In the genomic region with DNA sequence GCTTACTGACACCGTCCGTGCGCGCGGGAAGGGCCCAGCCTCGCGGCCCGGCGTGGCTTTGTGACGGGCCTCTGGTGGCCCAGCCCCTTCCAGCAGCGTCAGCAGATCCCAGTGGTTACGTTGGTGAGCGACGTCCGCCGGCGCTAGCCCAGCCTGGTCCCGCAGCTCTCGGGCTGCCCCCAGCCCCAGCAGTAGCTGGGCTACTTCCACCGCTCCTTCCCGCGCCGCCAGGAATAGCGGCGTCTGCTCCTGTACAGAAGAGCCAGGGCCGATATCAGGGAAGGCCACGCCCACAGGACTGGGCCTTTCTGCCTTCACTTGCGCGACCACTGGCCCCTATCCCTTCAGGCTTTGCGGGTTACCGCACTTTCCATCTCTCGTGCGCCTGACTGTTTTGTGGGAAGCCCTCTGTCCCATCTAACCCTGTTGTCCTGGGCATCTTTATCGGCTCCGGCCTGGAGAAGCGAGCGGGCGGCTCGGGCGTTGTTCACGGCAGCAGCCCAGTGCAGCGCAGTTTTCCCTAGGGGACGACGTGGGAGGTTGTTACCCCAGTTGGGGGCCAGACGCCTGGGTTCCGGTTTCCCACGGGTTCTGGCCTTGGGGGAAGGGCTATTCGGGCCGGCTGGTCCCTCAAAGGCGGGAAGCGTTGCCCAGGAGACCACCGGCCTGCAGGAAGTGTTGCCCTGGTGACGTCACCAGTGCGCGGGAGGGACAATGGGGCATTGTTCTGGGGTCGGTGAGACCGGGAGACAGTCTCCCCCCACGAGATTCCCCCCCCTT, we compare ENCODE assay signal across 8 cellular contexts. TPM values are rescaled to one million over a fixed set of nuclear protein-coding genes. Genes with fewer than 3 reads are reported as not detected.
A peak's percentile ranks its signal among the peaks of the same experiment; 100 is the strongest.
DNase-seq lines count a peak whose midpoint lies in the region; ATAC-seq and TF ChIP-seq lines count a peak whose summit lies in the region.

No MANE protein-coding gene starts in this region.

- peaks cover 34% of the 10 kb centered on the region for H3K4me1 ChIP-seq in CD8-positive, alpha-beta memory T cell (ENCODE audit: insufficient read depth, low read length)
- H3K4me1 ChIP-seq in esophagus muscularis mucosa (peaks cover 39 to 49% (median 43%) of the 10 kb centered on the region in 4 donors), mucosa of rectum (ENCODE audit: control insufficient read depth in 2 of 2, insufficient read depth in 2 of 2, low read length in 2 of 2) (peaks cover 29 to 30% of the 10 kb centered on the region in 2 donors)

- H3K4me3 ChIP-seq in CD8-positive, alpha-beta memory T cell (ENCODE audit: low read length): peak overlapping the region; percentile 78
- H3K4me3 ChIP-seq in esophagus muscularis mucosa (peak overlapping the region; percentile 65 to 95 (median 78)), mucosa of rectum (ENCODE audit: low read length in 2 of 2) (peak overlapping the region; percentile 98)

- no peak for TF ChIP-seq CTCF in esophagus muscularis mucosa (IDR thresholded peaks at IDR 0.05)

- CTCF ChIA-PET in CD8-positive, alpha-beta memory T cell (lab: Charles Lee): interaction anchor here (0.9 to 2.2 kb wide), 13 partner anchors 13 to 642 kb away, joined by 3 to 19 read pairs (median 5); partner anchors contain the start of genes AGPAT1, ATF6B, FKBPL and TAP2

- H3K27me3 ChIP-seq in CD8-positive, alpha-beta memory T cell (ENCODE audit: insufficient read depth, low read length, poor library complexity, severe bottlenecking): no peaks in the 10 kb centered on the region
- peaks cover 0 to 6% (median 0%) of the 10 kb centered on the region in 4 donors for H3K27me3 ChIP-seq in esophagus muscularis mucosa
- H3K27me3 ChIP-seq in mucosa of rectum (ENCODE audit: control insufficient read depth in 2 of 2, insufficient read depth in 2 of 2, low read length in 2 of 2): no peaks in the 10 kb centered on the region

- ATAC-seq in GM19372 (IDR thresholded peaks at IDR 0.05; ENCODE audit: low read depth, unreplicated experiment) (peak; percentile 83), HG03520 (IDR thresholded peaks at IDR 0.05; ENCODE audit: unreplicated experiment) (peak; percentile 13)

- peak overlapping the region; percentile 98 to 100 (median 100) for H3K27ac Mint-ChIP-seq in CD8-positive, alpha-beta memory T cell
- peak overlapping the region; percentile 98 for H3K27ac Mint-ChIP-seq in stimulated activated naive CD8-positive, alpha-beta T cell treated with anti-CD3 and anti-CD28 coated beads, Interleukin-15, Interleukin-2, amounts not matched to agents 100 ng/mL and 50 ng/mL, for 24 hours

- intact Hi-C loops in esophagus muscularis mucosa (cut with DNase I): loop anchor here (5.0 kb wide), 2 partner anchors 46 to 781 kb away; no protein-coding TSS in a partner anchor

- peak; percentile 98 for TF ChIP-seq POLR2A in esophagus muscularis mucosa (IDR thresholded peaks at IDR 0.05; ENCODE audit: low read depth)

- no peaks in the 10 kb centered on the region for H3K9me3 Mint-ChIP-seq in CD8-positive, alpha-beta memory T cell
- no peaks in the 10 kb centered on the region for H3K9me3 Mint-ChIP-seq in stimulated activated naive CD8-positive, alpha-beta T cell treated with anti-CD3 and anti-CD28 coated beads, Interleukin-15, Interleukin-2, amounts not matched to agents 100 ng/mL and 50 ng/mL, for 24 hours

- peak; percentile 77 for TF ChIP-seq EP300 in esophagus muscularis mucosa (IDR thresholded peaks at IDR 0.05)

- H3K9ac ChIP-seq in mucosa of rectum (ENCODE audit: low read depth in 1 of 2, low read length in 2 of 2): peak overlapping the region; percentile 100

- WGBS in esophagus muscularis mucosa: 0% methylated on average over 16 of the region's 58 CpGs

- H3K9me3 ChIP-seq in CD8-positive, alpha-beta memory T cell (ENCODE audit: low read length): no peaks in the 10 kb centered on the region
- H3K9me3 ChIP-seq in esophagus muscularis mucosa: no peaks in the 10 kb centered on the region
- no peaks in the 10 kb centered on the region for H3K9me3 ChIP-seq in mucosa of rectum (ENCODE audit: control insufficient read depth in 2 of 2, low read length in 2 of 2)

- POLR2A ChIA-PET in CD8-positive, alpha-beta memory T cell (lab: Charles Lee): interaction anchor here (0.6 to 1.9 kb wide), 12 partner anchors 11 to 1732 kb away, joined by 3 to 34 read pairs (median 4); partner anchors contain the start of genes AGPAT1, ATF6B, FKBPL and NELFE

- peaks cover 2 to 7% of the 10 kb centered on the region in 2 donors for H3K27me3 Mint-ChIP-seq in CD8-positive, alpha-beta memory T cell
- no peaks in the 10 kb centered on the region for H3K27me3 Mint-ChIP-seq in stimulated activated naive CD8-positive, alpha-beta T cell treated with anti-CD3 and anti-CD28 coated beads, Interleukin-15, Interleukin-2, amounts not matched to agents 100 ng/mL and 50 ng/mL, for 24 hours

- H3K36me3 ChIP-seq in CD8-positive, alpha-beta memory T cell (ENCODE audit: insufficient read depth, low read length): peaks cover 4% of the 10 kb centered on the region
- H3K36me3 ChIP-seq in esophagus muscularis mucosa (peaks cover 0 to 27% (median 0%) of the 10 kb centered on the region in 4 donors), mucosa of rectum (ENCODE audit: control insufficient read depth in 2 of 2, insufficient read depth in 2 of 2, low read length in 2 of 2) (no peaks in the 10 kb centered on the region)

- DNase-seq in CD8-positive, alpha-beta memory T cell: peak in 4 of 5 donors; percentile 50 to 85 (median 70)
- DNase-seq in NCI-H82 treated with DMSO at 0.1 percent for 48 hours (lab: John Stamatoyannopoulos, UW; ENCODE audit: unreplicated experiment) (peak; percentile 32), activated T-cell treated with anti-CD3 and anti-CD28 coated beads for 48 hours (ENCODE audit: low read depth) (peak; percentile 63), esophagus muscularis mucosa (ENCODE audit: extremely low spot score) (peak; percentile 97)

- H3K4me3 Mint-ChIP-seq in CD8-positive, alpha-beta memory T cell: peak overlapping the region; percentile 92 to 100 (median 96)
- H3K4me3 Mint-ChIP-seq in stimulated activated naive CD8-positive, alpha-beta T cell treated with anti-CD3 and anti-CD28 coated beads, Interleukin-15, Interleukin-2, amounts not matched to agents 100 ng/mL and 50 ng/mL, for 24 hours: peak overlapping the region; percentile 95

- peaks cover 0 to 26% (median 5%) of the 10 kb centered on the region in 3 donors for H3K36me3 Mint-ChIP-seq in CD8-positive, alpha-beta memory T cell
- no peaks in the 10 kb centered on the region for H3K36me3 Mint-ChIP-seq in stimulated activated naive CD8-positive, alpha-beta T cell treated with anti-CD3 and anti-CD28 coated beads, Interleukin-15, Interleukin-2, amounts not matched to agents 100 ng/mL and 50 ng/mL, for 24 hours (ENCODE audit: low read depth)

- peaks cover 30 to 43% (median 33%) of the 10 kb centered on the region in 3 donors for H3K4me1 Mint-ChIP-seq in CD8-positive, alpha-beta memory T cell
- peaks cover 48% of the 10 kb centered on the region for H3K4me1 Mint-ChIP-seq in stimulated activated naive CD8-positive, alpha-beta T cell treated with anti-CD3 and anti-CD28 coated beads, Interleukin-15, Interleukin-2, amounts not matched to agents 100 ng/mL and 50 ng/mL, for 24 hours (ENCODE audit: low read depth)

- H3K27ac ChIP-seq in CD8-positive, alpha-beta memory T cell (ENCODE audit: low read depth, low read length): peak overlapping the region; percentile 99
- H3K27ac ChIP-seq in esophagus muscularis mucosa (replicated peaks in 1 of 4) (peak overlapping the region; percentile 94 to 100 (median 96)), mucosa of rectum (ENCODE audit: low read depth in 2 of 2, low read length in 2 of 2) (peak overlapping the region; percentile 100)

RNA-seq across cellular contexts. Expression of gene GPSM3, which starts 3.6 kb away (rescaled TPM):
- 10 to 100 TPM; 82.0 to 89.5 TPM for total RNA-seq in CD8-positive, alpha-beta memory T cell
- polyA plus RNA-seq in CD8-positive, alpha-beta memory T cell: 136 TPM
- 10 to 100 TPM in 1 of 4 donors, 1 to 10 TPM in 3; 5.7 to 17.4 (median 8.6) TPM for total RNA-seq in esophagus muscularis mucosa

RNA-seq across cellular contexts. Expression of gene PBX2, which starts 6.1 kb away (rescaled TPM):
- 10 to 100 TPM; 63.5 to 69.4 TPM for total RNA-seq in CD8-positive, alpha-beta memory T cell
- polyA plus RNA-seq in CD8-positive, alpha-beta memory T cell: 2.2 TPM
- total RNA-seq in esophagus muscularis mucosa: 10 to 100 TPM; 43.6 to 95.9 (median 59.3) TPM

RNA-seq across cellular contexts. Expression of gene AGER, which starts 12.0 kb away (rescaled TPM):
- 10 to 100 TPM; 11.9 to 12.5 TPM for total RNA-seq in CD8-positive, alpha-beta memory T cell
- not detected for polyA plus RNA-seq in CD8-positive, alpha-beta memory T cell
- 1 to 10 TPM in 3 of 4 donors, under 1 TPM in 1; 0.83 to 5.9 (median 3.8) TPM for total RNA-seq in esophagus muscularis mucosa

RNA-seq across cellular contexts. Expression of gene RNF5, which starts 17.9 kb away (rescaled TPM):
- total RNA-seq in CD8-positive, alpha-beta memory T cell: 10 to 100 TPM; 52.7 to 52.9 TPM
- 110 TPM for polyA plus RNA-seq in CD8-positive, alpha-beta memory T cell
- total RNA-seq in esophagus muscularis mucosa: 10 to 100 TPM; 76.2 to 91.4 (median 88.5) TPM

RNA-seq across cellular contexts. Expression of gene AGPAT1, which starts 20.2 kb away (rescaled TPM):
- total RNA-seq in CD8-positive, alpha-beta memory T cell: 10 to 100 TPM; 42.5 to 42.6 TPM
- 23.5 TPM for polyA plus RNA-seq in CD8-positive, alpha-beta memory T cell
- 10 to 100 TPM; 52.7 to 76.7 (median 68.9) TPM for total RNA-seq in esophagus muscularis mucosa

Comparison
In these comparisons a context has a peak if more than half of its experiments do, and no peak if none do; other contexts are left out.
1. Peak in every context shown above with its lines: DNase-seq, ATAC-seq, H3K4me3 ChIP-seq and H3K27ac ChIP-seq.
2. DNase-seq: peak in every context shown above with its lines; median percentile 97 in esophagus muscularis mucosa; 70 in CD8-positive, alpha-beta memory T cell; 63 in activated T-cell treated with anti-CD3 and anti-CD28 coated beads for 48 hours; 32 in NCI-H82 treated with DMSO at 0.1 percent for 48 hours.
3. RNA of gene GPSM3, which starts 3.6 kb away (total RNA-seq): 82.0 to 89.5 TPM in CD8-positive, alpha-beta memory T cell; 5.7 to 17.4 TPM in esophagus muscularis mucosa; every median in the first group is over 4 times any median in the second.